22 cellular contexts compared by ENCODE assay signal in genomic region chr3:42708611-42709151, GRCh38. TPM values are rescaled to one million over a fixed set of nuclear protein-coding genes. Genes with fewer than 3 reads are reported as not detected.
DNase-seq lines count a peak whose midpoint lies in the region; ATAC-seq and TF ChIP-seq lines count a peak whose summit lies in the region.
"Had no signal": no experiment of that assay in that cellular context is flagged by ENCODE, and none has a peak within 500 bp of the region (broad histone marks: within the 10 kb centered on the region; RNA-seq: fewer than 3 reads in every experiment).

No MANE protein-coding gene starts in this region.

- peaks cover 2% of the 10 kb centered on the region for H3K27me3 Mint-ChIP-seq in activated naive CD8-positive, alpha-beta T cell treated with anti-CD3 and anti-CD28 coated beads, Interleukin-2, amount 10 ng/mL, durations not matched to agents 7 days and 5 days
- peaks cover 5% of the 10 kb centered on the region for H3K27me3 Mint-ChIP-seq in activated naive CD8-positive, alpha-beta T cell treated with anti-CD3 and anti-CD28 coated beads, Interleukin-2, amount 50 U/mL, for 24 hours

- no CpG with 5 or more reads among the region's 10 CpGs for WGBS in neuronal stem cell (ENCODE audit: extremely low coverage in 2 of 2, insufficient read length in 2 of 2, insufficient replicate concordance in 1 of 2), 2 donors

- no peak overlapping the region for H3K23ac ChIP-seq in neuronal stem cell (ENCODE audit: low read depth, low read length, poor library complexity)

- no peak for TF ChIP-seq CTCF in coronary artery (IDR thresholded peaks at IDR 0.05)
- no peak for TF ChIP-seq CTCF in upper lobe of right lung (IDR thresholded peaks at IDR 0.05)

- no peak overlapping the region for H4K8ac ChIP-seq in neuronal stem cell (ENCODE audit: low read depth, low read length)

- no peak overlapping the region for H3K4me3 Mint-ChIP-seq in activated naive CD8-positive, alpha-beta T cell treated with anti-CD3 and anti-CD28 coated beads, Interleukin-2, amount 10 ng/mL, durations not matched to agents 7 days and 5 days
- H3K4me3 Mint-ChIP-seq in activated naive CD8-positive, alpha-beta T cell treated with anti-CD3 and anti-CD28 coated beads, Interleukin-2, amount 50 U/mL, for 24 hours = no peak overlapping the region

- H3K27me3 ChIP-seq in neuronal stem cell (ENCODE audit: control insufficient read depth in 3 of 3, insufficient read depth in 3 of 3, low read depth in 1 of 3, low read length in 3 of 3) (peaks cover 0 to 50% (median 0%) of the 10 kb centered on the region in 3 experiments), upper lobe of right lung (no peaks in the 10 kb centered on the region)

- no peak overlapping the region for H3K4me2 ChIP-seq in neuronal stem cell (ENCODE audit: insufficient read depth, low read length, poor library complexity, severe bottlenecking)
- H3K4me2 ChIP-seq: A549 had no signal

- intact Hi-C loops in upper lobe of right lung (cut with DNase I) = no loop called here

- H4K91ac ChIP-seq in neuronal stem cell (ENCODE audit: low read depth, low read length, poor library complexity) = no peak overlapping the region

- no peak overlapping the region for H2AK5ac ChIP-seq in neuronal stem cell (ENCODE audit: low read depth, low read length)

- no peaks in the 10 kb centered on the region for H3K9me3 ChIP-seq in neuronal stem cell (replicated peaks in 1 of 2; ENCODE audit: control insufficient read depth in 2 of 2, insufficient read depth in 1 of 2, low read depth in 1 of 2, low read length in 2 of 2)
- H3K9me3 ChIP-seq in upper lobe of right lung = no peaks in the 10 kb centered on the region
- H3K9me3 ChIP-seq: A549 had no signal

- H3K14ac ChIP-seq in neuronal stem cell (ENCODE audit: low read length) = no peak overlapping the region

- H3K18ac ChIP-seq in neuronal stem cell (ENCODE audit: low read length) = peak overlapping the region; percentile 46

- no peak overlapping the region for H2BK120ac ChIP-seq in neuronal stem cell (ENCODE audit: low read depth, low read length)

- H2AFZ ChIP-seq in neuronal stem cell (ENCODE audit: low read length) = no peak overlapping the region

- H3K27ac ChIP-seq in coronary artery = no peak overlapping the region
- no peak overlapping the region for H3K27ac ChIP-seq in neuronal stem cell (replicated peaks; ENCODE audit: low read length)
- no peak overlapping the region for H3K27ac ChIP-seq in upper lobe of right lung
- H3K27ac ChIP-seq: A549 had no signal

- H3K79me1 ChIP-seq in neuronal stem cell (ENCODE audit: low read depth, low read length) = no peaks in the 10 kb centered on the region

- H2BK5ac ChIP-seq in neuronal stem cell (ENCODE audit: low read length) = no peak overlapping the region

- H3K4me3 ChIP-seq in coronary artery (no peak overlapping the region), neuronal stem cell (ENCODE audit: low read length in 2 of 2) (no peak overlapping the region), upper lobe of right lung (no peak overlapping the region)
- H3K4me3 ChIP-seq: A549 had no signal

- POLR2A ChIA-PET in activated naive CD8-positive, alpha-beta T cell treated with anti-CD3 and anti-CD28 coated beads, Interleukin-2, amount 10 ng/mL, durations not matched to agents 7 days and 5 days (lab: Charles Lee) = no interaction called here

- H3K36me3 ChIP-seq in neuronal stem cell (replicated peaks in 1 of 2; ENCODE audit: control insufficient read depth in 2 of 2, insufficient read depth in 2 of 2, low read length in 2 of 2) (peaks cover 0 to 2% of the 10 kb centered on the region in 2 donors), upper lobe of right lung (no peaks in the 10 kb centered on the region)

- H3K4ac ChIP-seq in neuronal stem cell (ENCODE audit: low read length) = no peak overlapping the region

- no peak overlapping the region for H3K27ac Mint-ChIP-seq in activated naive CD8-positive, alpha-beta T cell treated with anti-CD3 and anti-CD28 coated beads, Interleukin-2, amount 10 ng/mL, durations not matched to agents 7 days and 5 days
- H3K27ac Mint-ChIP-seq in activated naive CD8-positive, alpha-beta T cell treated with anti-CD3 and anti-CD28 coated beads, Interleukin-2, amount 50 U/mL, for 24 hours = no peak overlapping the region

- no peaks in the 10 kb centered on the region for H3K4me1 Mint-ChIP-seq in activated naive CD8-positive, alpha-beta T cell treated with anti-CD3 and anti-CD28 coated beads, Interleukin-2, amount 10 ng/mL, durations not matched to agents 7 days and 5 days
- no peaks in the 10 kb centered on the region for H3K4me1 Mint-ChIP-seq in activated naive CD8-positive, alpha-beta T cell treated with anti-CD3 and anti-CD28 coated beads, Interleukin-2, amount 50 U/mL, for 24 hours

- no peaks in the 10 kb centered on the region for H3K36me3 Mint-ChIP-seq in activated naive CD8-positive, alpha-beta T cell treated with anti-CD3 and anti-CD28 coated beads, Interleukin-2, amount 10 ng/mL, durations not matched to agents 7 days and 5 days
- H3K36me3 Mint-ChIP-seq in activated naive CD8-positive, alpha-beta T cell treated with anti-CD3 and anti-CD28 coated beads, Interleukin-2, amount 50 U/mL, for 24 hours (ENCODE audit: low read depth) = no peaks in the 10 kb centered on the region

- no peak overlapping the region for H2BK12ac ChIP-seq in neuronal stem cell (ENCODE audit: low read length)

- DNase-seq in activated naive CD8-positive, alpha-beta T cell treated with anti-CD3 and anti-CD28 coated beads, Interleukin-2, amount 10 ng/mL, durations not matched to agents 7 days and 5 days = peak; percentile 11
- DNase-seq in activated naive CD8-positive, alpha-beta T cell treated with anti-CD3 and anti-CD28 coated beads, Interleukin-2, amount 50 U/mL, for 24 hours = no peak
- DNase-seq in coronary artery (ENCODE audit: low spot score) = peak; percentile 40
- DNase-seq in neuronal stem cell (ENCODE audit: low spot score) = no peak
- DNase-seq in upper lobe of right lung = peak; percentile 57
- DNase-seq in activated CD4-positive, alpha-beta T cell treated with anti-CD3 and anti-CD28 coated beads, Interleukin-2, amount 50 U/mL, for 1 hour = no peak
- DNase-seq: C1 segment of cervical spinal cord, DMS 273 treated with DMSO at 0.1 percent for 48 hours, GF-D8, KG1, NCI-H1092 treated with DMSO at 0.1 percent for 48 hours, NCI-H2081 treated with DMSO at 0.1 percent for 48 hours, NCI-H524 had no signal

- H3K9me3 Mint-ChIP-seq in activated naive CD8-positive, alpha-beta T cell treated with anti-CD3 and anti-CD28 coated beads, Interleukin-2, amount 10 ng/mL, durations not matched to agents 7 days and 5 days = no peaks in the 10 kb centered on the region
- H3K9me3 Mint-ChIP-seq in activated naive CD8-positive, alpha-beta T cell treated with anti-CD3 and anti-CD28 coated beads, Interleukin-2, amount 50 U/mL, for 24 hours = no peaks in the 10 kb centered on the region

- no peak overlapping the region for H3K9ac ChIP-seq in neuronal stem cell (ENCODE audit: low read depth, low read length, poor library complexity)

- H3K4me1 ChIP-seq in neuronal stem cell (ENCODE audit: control insufficient read depth in 2 of 2, insufficient read depth in 1 of 2, low read depth in 1 of 2, low read length in 2 of 2) (peaks cover 0 to 1% of the 10 kb centered on the region in 2 donors), upper lobe of right lung (no peaks in the 10 kb centered on the region)
- H3K4me1 ChIP-seq: A549 had no signal

- ATAC-seq in activated naive CD8-positive, alpha-beta T cell treated with anti-CD3 and anti-CD28 coated beads, Interleukin-2, amount 10 ng/mL, durations not matched to agents 7 days and 5 days (ENCODE audit: low read depth) = no peak
- ATAC-seq in activated naive CD8-positive, alpha-beta T cell treated with anti-CD3 and anti-CD28 coated beads, Interleukin-2, amount 50 U/mL, for 24 hours = no peak
- ATAC-seq in upper lobe of right lung = no peak
- ATAC-seq in GM18498 (IDR thresholded peaks at IDR 0.05; ENCODE audit: unreplicated experiment) = no peak
- no peak for ATAC-seq in HG03175 (IDR thresholded peaks at IDR 0.05; ENCODE audit: unreplicated experiment)
- ATAC-seq: A549, HepG2, Panc1, Right ventricle myocardium inferior had no signal

- H2BK15ac ChIP-seq in neuronal stem cell (ENCODE audit: low read length) = no peak overlapping the region

RNA-seq across cellular contexts. Expression of gene HHATL, which starts 6.1 kb away (rescaled TPM):
- not detected for total RNA-seq in activated naive CD8-positive, alpha-beta T cell treated with anti-CD3 and anti-CD28 coated beads, Interleukin-2, amount 10 ng/mL, durations not matched to agents 7 days and 5 days
- polyA plus RNA-seq in neuronal stem cell (2013, experiment 1 of 2) = not detected
- polyA plus RNA-seq in neuronal stem cell (2013, experiment 2 of 2) = not detected
- total RNA-seq in upper lobe of right lung = not detected
- total RNA-seq: Daoy, H1, HepG2, M059J had no signal
- polyA plus RNA-seq: A549 had no signal

RNA-seq across cellular contexts. Expression of gene KLHL40, which starts 23.3 kb away (rescaled TPM):
- total RNA-seq in activated naive CD8-positive, alpha-beta T cell treated with anti-CD3 and anti-CD28 coated beads, Interleukin-2, amount 10 ng/mL, durations not matched to agents 7 days and 5 days = not detected
- not detected for polyA plus RNA-seq in neuronal stem cell (2013, experiment 1 of 2)
- not detected for polyA plus RNA-seq in neuronal stem cell (2013, experiment 2 of 2)
- total RNA-seq in upper lobe of right lung = not detected
- total RNA-seq: Daoy, H1, HepG2, M059J, Right ventricle myocardium inferior had no signal
- polyA plus RNA-seq: A549, HepG2 had no signal

RNA-seq across cellular contexts. Expression of gene ZBTB47, which starts 55.2 kb away (rescaled TPM):
- total RNA-seq in activated naive CD8-positive, alpha-beta T cell treated with anti-CD3 and anti-CD28 coated beads, Interleukin-2, amount 10 ng/mL, durations not matched to agents 7 days and 5 days = 1 to 10 TPM; 1.1 to 1.3 TPM
- polyA plus RNA-seq in neuronal stem cell (2013, experiment 1 of 2) = 2.7 TPM
- polyA plus RNA-seq in neuronal stem cell (2013, experiment 2 of 2) = 2.8 TPM
- 28.1 TPM for total RNA-seq in upper lobe of right lung

Comparison
In these comparisons a context has a peak if more than half of its experiments do, and no peak if none do; other contexts are left out.
1. DNase-seq: peak in activated naive CD8-positive, alpha-beta T cell treated with anti-CD3 and anti-CD28 coated beads, Interleukin-2, amount 10 ng/mL, durations not matched to agents 7 days and 5 days (single experiment), coronary artery (single experiment) and upper lobe of right lung (single experiment); none in activated naive CD8-positive, alpha-beta T cell treated with anti-CD3 and anti-CD28 coated beads, Interleukin-2, amount 50 U/mL, for 24 hours (single experiment), neuronal stem cell (single experiment) and activated CD4-positive, alpha-beta T cell treated with anti-CD3 and anti-CD28 coated beads, Interleukin-2, amount 50 U/mL, for 1 hour (single experiment).
2. RNA of gene ZBTB47, which starts 55.2 kb away (total RNA-seq): 28.1 TPM in upper lobe of right lung (single experiment); 1.1 to 1.3 TPM in activated naive CD8-positive, alpha-beta T cell treated with anti-CD3 and anti-CD28 coated beads, Interleukin-2, amount 10 ng/mL, durations not matched to agents 7 days and 5 days; every median in the first group is over 10 times any median in the second.